Comparison of ENCODE assay signal across 1 cellular context in genomic region chr6:159067334-159067733, GRCh38.
TF ChIP-seq lines count a peak whose summit lies in the region.

No MANE protein-coding gene starts in this region.

TF ChIP-seq in GM12878, 131 proteins besides CTCF, POLR2A, EP300 and RAD21 (continued from another document):
- TF ChIP-seq ZBTB11 (CRISPR knock-in tag; IDR thresholded peaks at IDR 0.05) (no peak), ATF3 (IDR thresholded peaks at IDR 0.05; ENCODE audit: borderline replicate concordance, extremely low read depth, low read depth, low read length) (no peak), RELB (IDR thresholded peaks at IDR 0.05; ENCODE audit: low read depth) (0 out of 2 replicates have a peak, but pooled peaks have one; percentile 37), TCF12 (IDR thresholded peaks at IDR 0.05; ENCODE audit: low read depth, low read length) (peak; percentile 78; the same call in 1 of the 2 replicates), RELA (IDR thresholded peaks at IDR 0.05; ENCODE audit: borderline replicate concordance, partially characterized antibody) (peak; percentile 17), IKZF2 (IDR thresholded peaks at IDR 0.05) (peak; percentile 89 to 94), USF1 (IDR thresholded peaks at IDR 0.05; ENCODE audit: borderline replicate concordance, extremely low read length, insufficient read depth, low read depth, low read length) (peak; percentile 83)
